In genomic region chr4:27861802-27862201, GRCh38 we compare ENCODE assay signal across 13 cellular contexts.
DNase-seq lines count a peak whose midpoint lies in the region; ATAC-seq, FAIRE-seq and TF ChIP-seq lines count a peak whose summit lies in the region.
"Had no signal": no experiment of that assay in that cellular context is flagged by ENCODE, and none has a peak within 500 bp of the region (broad histone marks: within the 10 kb centered on the region; RNA-seq: fewer than 3 reads in every experiment).

No MANE protein-coding gene starts in this region.

- H3K4ac ChIP-seq in H1 (replicated peaks; ENCODE audit: insufficient read length, low read depth, low read length) = no peak overlapping the region

- no peak overlapping the region for H3K9ac ChIP-seq in H1 (replicated peaks in 1 of 4; ENCODE audit: extremely low read depth in 1 of 4, low read depth in 3 of 4, low read length in 3 of 4)

- 78% methylated on average over 5 of the region's 5 CpGs; no CpG with 5 or more reads in 1 of the 2 experiments for WGBS in H1 (ENCODE audit: extremely low coverage in 1 of 2, insufficient coverage in 1 of 2, insufficient read length in 1 of 2, insufficient replicate concordance in 2 of 2, low coverage in 1 of 2, low lambda C conversion rate in 2 of 2, missing lambda C conversion rate in 1 of 2), 2 experiments

- H3K23me2 ChIP-seq in H1 (ENCODE audit: low read depth, low read length) = no peaks in the 10 kb centered on the region

- no peak overlapping the region for H2BK20ac ChIP-seq in H1 (ENCODE audit: low read length)

- H3K4me1 ChIP-seq in GM23338 (ENCODE audit: insufficient read depth) (no peaks in the 10 kb centered on the region), H1 (replicated peaks in 1 of 4; ENCODE audit: control insufficient read depth in 3 of 4, insufficient read depth in 4 of 4, low read length in 3 of 4) (0 out of 7 replicates have a peak, but pooled peaks cover 0 to 3% (median 0%) of the 10 kb centered on the region in 4 experiments)

- ATAC-seq in GM23338 (no peak), HG03460 (IDR thresholded peaks at IDR 0.05; ENCODE audit: unreplicated experiment) (peak; percentile 79)
- ATAC-seq: natural killer cell had no signal

- H4K20me1 ChIP-seq in GM23338 (replicated peaks; ENCODE audit: insufficient read depth) (no peaks in the 10 kb centered on the region), H1 (replicated peaks in 1 of 2; ENCODE audit: control insufficient read depth in 1 of 2, insufficient read depth in 2 of 2, low read length in 2 of 2) (no peaks in the 10 kb centered on the region)

- no peak overlapping the region for H4K8ac ChIP-seq in H1 (ENCODE audit: extremely low read depth, insufficient read depth, low read length)

- H3K4me3 ChIP-seq in AG10803 (ENCODE audit: low read length) (no peak overlapping the region), GM23338 (no peak overlapping the region), H1 (ENCODE audit: extremely low read depth in 1 of 4, insufficient read depth in 2 of 4, low read depth in 3 of 4, low read length in 4 of 4) (no peak overlapping the region)
- H3K4me3 ChIP-seq: cardiac muscle cell, SK-N-MC had no signal

- H3K9me2 ChIP-seq in GM23338 (ENCODE audit: insufficient read depth) = no peaks in the 10 kb centered on the region

- no peak overlapping the region for H3K23ac ChIP-seq in H1 (ENCODE audit: insufficient read length)

- no peak overlapping the region for H3K14ac ChIP-seq in H1 (ENCODE audit: insufficient read length)

- no peak overlapping the region for H2BK5ac ChIP-seq in H1 (ENCODE audit: low read depth, low read length)

- H3K4me2 ChIP-seq in GM23338 = no peak overlapping the region
- no peak overlapping the region for H3K4me2 ChIP-seq in H1 (ENCODE audit: insufficient read depth in 1 of 2, low read depth in 2 of 2, low read length in 2 of 2)

- H3K18ac ChIP-seq in H1 (ENCODE audit: extremely low read depth, low read length) = no peak overlapping the region

- H3K79me2 ChIP-seq in GM23338 (replicated peaks; ENCODE audit: insufficient read depth) (no peaks in the 10 kb centered on the region), H1 (ENCODE audit: control insufficient read depth in 1 of 2, insufficient read depth in 2 of 2, low read length in 2 of 2) (no peaks in the 10 kb centered on the region)

- no peaks in the 10 kb centered on the region for H3K79me1 ChIP-seq in H1 (ENCODE audit: low read depth, low read length)

- DNase-seq in AG10803 (ENCODE audit: low read depth) (peak; percentile 1), GM23338 (ENCODE audit: low spot score) (no peak), H1 (ENCODE audit: low read depth in 1 of 2, low spot score in 2 of 2) (no peak), DMS79 (lab: John Stamatoyannopoulos, UW) (no peak), caudate nucleus (lab: John Stamatoyannopoulos, UW) (no peak), mesenteric fat pad (ENCODE audit: low spot score) (no peak)
- no peak for DNase-seq in activated naive CD4-positive, alpha-beta T cell treated with anti-CD3 and anti-CD28 coated beads, Interleukin-2, amount 10 ng/mL, durations not matched to agents 7 days and 5 days
- DNase-seq: natural killer cell, NCI-H1436 treated with DMSO at 0.1 percent for 48 hours had no signal

- no peak for TF ChIP-seq POLR2A in H1 (IDR thresholded peaks at IDR 0.05; ENCODE audit: control extremely low read depth in 1 of 2, low read depth in 2 of 2, low read length in 2 of 2)

- no peaks in the 10 kb centered on the region for H3K36me3 Mint-ChIP-seq in GM23338 (ENCODE audit: low read depth)
- H3K36me3 Mint-ChIP-seq in activated naive CD4-positive, alpha-beta T cell treated with anti-CD3 and anti-CD28 coated beads, Interleukin-2, amount 10 ng/mL, durations not matched to agents 7 days and 5 days = no peaks in the 10 kb centered on the region

- POLR2A ChIA-PET in H1 (lab: Charles Lee; ENCODE audit: partially characterized antibody) = no interaction called here

- no peak for TF ChIP-seq EP300 in H1 (IDR thresholded peaks at IDR 0.05; ENCODE audit: borderline replicate concordance in 1 of 2, low read depth in 2 of 2, low read length in 2 of 2)

- H2BK120ac ChIP-seq in H1 (replicated peaks; ENCODE audit: low read depth, low read length) = no peak overlapping the region

- no peak overlapping the region for H4K5ac ChIP-seq in H1 (ENCODE audit: insufficient read length, low read depth, low read length)

- no peaks in the 10 kb centered on the region for H3K27me3 ChIP-seq in GM23338 (ENCODE audit: insufficient read depth)
- no peaks in the 10 kb centered on the region for H3K27me3 ChIP-seq in H1 (replicated peaks in 1 of 4; ENCODE audit: control insufficient read depth in 3 of 4, extremely low read depth in 1 of 4, insufficient read depth in 3 of 4, low read length in 3 of 4)
- H3K27me3 ChIP-seq: cardiac muscle cell had no signal

- no peak overlapping the region for H3K56ac ChIP-seq in H1 (replicated peaks; ENCODE audit: insufficient read length, low read depth, low read length)

- peak overlapping the region; percentile 6; the same call in 1 of the 2 replicates for H2AFZ ChIP-seq in GM23338
- H2AFZ ChIP-seq in H1 (ENCODE audit: low read length) = peak overlapping the region; percentile 82; the same call in 1 of the 2 replicates

- H3K4me3 Mint-ChIP-seq in GM23338 = no peak overlapping the region
- H3K4me3 Mint-ChIP-seq in activated naive CD4-positive, alpha-beta T cell treated with anti-CD3 and anti-CD28 coated beads, Interleukin-2, amount 10 ng/mL, durations not matched to agents 7 days and 5 days = no peak overlapping the region
- H3K4me3 Mint-ChIP-seq: natural killer cell had no signal

- H3K27ac ChIP-seq in GM23338 (ENCODE audit: low read depth) = no peak overlapping the region
- H3K27ac ChIP-seq in H1 (ENCODE audit: low read depth, low read length) = no peak overlapping the region
- H3K27ac ChIP-seq in caudate nucleus (ENCODE audit: low read depth, low read length) = no peak overlapping the region
- H3K27ac ChIP-seq: cardiac muscle cell, SK-N-MC had no signal

- H3K9me3 ChIP-seq in H1 (ENCODE audit: insufficient read depth in 2 of 2, low read depth in 1 of 2, low read length in 1 of 2) = no peaks in the 10 kb centered on the region

- no peak overlapping the region for H2AK5ac ChIP-seq in H1 (ENCODE audit: low read depth, low read length)

- no peak overlapping the region for H2BK12ac ChIP-seq in H1 (ENCODE audit: low read depth, low read length)

- no peaks in the 10 kb centered on the region for H3K27me3 Mint-ChIP-seq in GM23338 (ENCODE audit: insufficient read depth, low read depth, poor library complexity)
- H3K27me3 Mint-ChIP-seq in activated naive CD4-positive, alpha-beta T cell treated with anti-CD3 and anti-CD28 coated beads, Interleukin-2, amount 10 ng/mL, durations not matched to agents 7 days and 5 days = no peaks in the 10 kb centered on the region

- no peak overlapping the region for H2BK15ac ChIP-seq in H1 (ENCODE audit: low read length)

- no peaks in the 10 kb centered on the region; the same call in 2 of the 3 replicates for H3K9me3 Mint-ChIP-seq in GM23338
- peaks cover 8% of the 10 kb centered on the region for H3K9me3 Mint-ChIP-seq in activated naive CD4-positive, alpha-beta T cell treated with anti-CD3 and anti-CD28 coated beads, Interleukin-2, amount 10 ng/mL, durations not matched to agents 7 days and 5 days

- no peak for TF ChIP-seq RAD21 in H1 (IDR thresholded peaks at IDR 0.05 in 1 of 2, conservative IDR thresholded peaks at IDR 0.05 in 1 of 2; ENCODE audit: low read depth in 2 of 2, low read length in 2 of 2)

- FAIRE-seq in H1 (lab: Jason Lieb, UNC) = no peak
- FAIRE-seq: islet of Langerhans had no signal

- H3F3A ChIP-seq in GM23338 (replicated peaks; ENCODE audit: low read depth) = no peaks in the 10 kb centered on the region

- H3K4me1 Mint-ChIP-seq in GM23338 = no peaks in the 10 kb centered on the region
- H3K4me1 Mint-ChIP-seq in activated naive CD4-positive, alpha-beta T cell treated with anti-CD3 and anti-CD28 coated beads, Interleukin-2, amount 10 ng/mL, durations not matched to agents 7 days and 5 days = no peaks in the 10 kb centered on the region
- H3K4me1 Mint-ChIP-seq: natural killer cell had no signal

- no peaks in the 10 kb centered on the region for H3K36me3 ChIP-seq in GM23338 (ENCODE audit: insufficient read depth)
- no peaks in the 10 kb centered on the region for H3K36me3 ChIP-seq in H1 (ENCODE audit: control insufficient read depth in 2 of 4, insufficient read depth in 4 of 4, low read length in 3 of 4)
- H3K36me3 ChIP-seq: cardiac muscle cell had no signal

- H4K91ac ChIP-seq in H1 (replicated peaks; ENCODE audit: insufficient read length, low read length) = no peak overlapping the region

- no peak for TF ChIP-seq CTCF in AG10803 (conservative IDR thresholded peaks at IDR 0.05; ENCODE audit: low read length)
- no peak for TF ChIP-seq CTCF in GM23338 (conservative IDR thresholded peaks at IDR 0.05; ENCODE audit: low read depth in 2 of 2)
- no peak for TF ChIP-seq CTCF in H1 (IDR thresholded peaks at IDR 0.05; ENCODE audit: control extremely low read depth in 1 of 3, insufficient read depth in 1 of 3, low read depth in 1 of 3, low read length in 3 of 3)

- H3K27ac Mint-ChIP-seq in GM23338 = no peak overlapping the region
- H3K27ac Mint-ChIP-seq in activated naive CD4-positive, alpha-beta T cell treated with anti-CD3 and anti-CD28 coated beads, Interleukin-2, amount 10 ng/mL, durations not matched to agents 7 days and 5 days = no peak overlapping the region
- H3K27ac Mint-ChIP-seq: natural killer cell had no signal

- CTCF ChIA-PET in H1 (lab: Charles Lee; ENCODE audit: partially characterized antibody) = interaction anchor here (0.9 to 1.8 kb wide), 9 partner anchors 9 to 484 kb away, joined by 3 to 7 read pairs (median 4); no protein-coding TSS in a partner anchor
- CTCF ChIA-PET in activated naive CD4-positive, alpha-beta T cell treated with anti-CD3 and anti-CD28 coated beads, Interleukin-2, amount 10 ng/mL, durations not matched to agents 7 days and 5 days (lab: Charles Lee) = no interaction called here

TF ChIP-seq in GM23338, 12 proteins besides CTCF, POLR2A, EP300 and RAD21 (continues in another document):
- TF ChIP-seq ZNF331 (CRISPR knock-in tag; IDR thresholded peaks at IDR 0.05; ENCODE audit: low read depth) (no peak), STAT1 (IDR thresholded peaks at IDR 0.05; ENCODE audit: unreplicated experiment) (no peak), NANOG (IDR thresholded peaks at IDR 0.05; ENCODE audit: borderline replicate concordance) (no peak), EZH2phosphoT487 (IDR thresholded peaks at IDR 0.05; ENCODE audit: unreplicated experiment) (no peak)

TF ChIP-seq in H1, 55 proteins besides CTCF, POLR2A, EP300 and RAD21:
- no peak for TF ChIP-seq SAP30 (IDR thresholded peaks at IDR 0.05; ENCODE audit: insufficient read depth, insufficient replicate concordance, low read length)
